Comparison of ENCODE assay signal across 11 cellular contexts in the genomic region with DNA sequence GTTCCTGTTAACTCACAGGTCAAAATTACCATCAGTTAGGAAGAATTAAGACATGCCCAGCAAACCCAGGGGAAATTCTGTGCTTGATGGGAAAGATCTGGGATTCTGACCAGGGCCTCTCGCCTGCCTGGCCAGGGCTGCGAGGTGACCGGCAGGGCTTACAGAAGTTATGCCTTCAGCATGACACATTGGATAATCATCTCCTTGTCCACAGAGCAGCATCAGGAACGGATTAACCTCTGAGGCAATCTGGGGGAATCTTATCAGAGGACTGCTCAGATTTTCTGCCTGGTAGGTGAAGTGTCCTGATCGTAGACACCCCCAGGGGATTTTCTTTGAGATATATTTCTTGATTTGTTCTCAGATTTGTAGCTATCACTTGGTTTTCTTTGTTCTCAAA.
A peak's percentile ranks its signal among the peaks of the same experiment; 100 is the strongest.
DNase-seq lines count a peak whose midpoint lies in the region; ATAC-seq and TF ChIP-seq lines count a peak whose summit lies in the region.
"Had no signal": no experiment of that assay in that cellular context is flagged by ENCODE, and none has a peak within 500 bp of the region (broad histone marks: within the 10 kb centered on the region; RNA-seq: fewer than 3 reads in every experiment).

No MANE protein-coding gene starts in this region.

- H3K9me3 ChIP-seq in smooth muscle cell (replicated peaks; ENCODE audit: low read depth), result no peaks in the 10 kb centered on the region

- no peak overlapping the region for H2AFZ ChIP-seq in smooth muscle cell (ENCODE audit: low read depth)

- no peaks in the 10 kb centered on the region for H4K20me1 ChIP-seq in smooth muscle cell (ENCODE audit: low read depth)

- peak overlapping the region; percentile 48 for H3K4me2 ChIP-seq in smooth muscle cell

- in situ Hi-C loops in GM13976 (cut with MboI; ENCODE audit: low sequenced_read_pairs, unreplicated experiment), result no loop called here

- ATAC-seq in GM19328 (IDR thresholded peaks at IDR 0.05; ENCODE audit: unreplicated experiment), result no peak

- no peak overlapping the region for H3K9ac ChIP-seq in smooth muscle cell (ENCODE audit: low read depth)

- TF ChIP-seq CTCF in fibroblast of villous mesenchyme (IDR thresholded peaks at IDR 0.05; ENCODE audit: insufficient read depth, low read depth, low read length) (no peak), smooth muscle cell (IDR thresholded peaks at IDR 0.05; ENCODE audit: borderline replicate concordance, insufficient read depth, poor library complexity, severe bottlenecking) (no peak), GM13976 (IDR thresholded peaks at IDR 0.05; ENCODE audit: borderline replicate concordance, control extremely low read depth, extremely low read depth, insufficient read depth, missing control alignments) (no peak)

- H3K4me3 ChIP-seq in fibroblast of villous mesenchyme (ENCODE audit: low read depth, low read length) (no peak overlapping the region), smooth muscle cell (no peak overlapping the region)

- no peaks in the 10 kb centered on the region for H3K79me2 ChIP-seq in smooth muscle cell (ENCODE audit: low read depth)

- 4% methylated on average over 5 of the region's 5 CpGs for WGBS in smooth muscle cell (ENCODE audit: low lambda C conversion rate)

- H3K4me1 ChIP-seq in smooth muscle cell (ENCODE audit: low read depth), result no peaks in the 10 kb centered on the region

- no peaks in the 10 kb centered on the region for H3F3A ChIP-seq in smooth muscle cell (ENCODE audit: low read depth)

- no peaks in the 10 kb centered on the region for H3K27me3 ChIP-seq in smooth muscle cell (ENCODE audit: low read depth)

- peak; percentile 84 for DNase-seq in GM04503 (ENCODE audit: low read depth)
- peak; percentile 98 for DNase-seq in SK-N-DZ (ENCODE audit: low spot score)
- peak; percentile 91 for DNase-seq in fibroblast of villous mesenchyme (ENCODE audit: low read depth)
- DNase-seq in smooth muscle cell (lab: John Stamatoyannopoulos, UW; ENCODE audit: unreplicated experiment), result no peak
- no peak for DNase-seq in GM13976 (ENCODE audit: low spot score)
- no peak for DNase-seq in SW 1271 (lab: John Stamatoyannopoulos, UW)
- DNase-seq in middle frontal gyrus (ENCODE audit: extremely low spot score, low spot score), result no peak
- DNase-seq: aorta, DMS79 treated with DMSO at 0.1 percent for 48 hours, NCI-H146 had no signal

- H3K27ac ChIP-seq in smooth muscle cell (ENCODE audit: low read depth), result peak overlapping the region; percentile 39

- no peaks in the 10 kb centered on the region for H3K36me3 ChIP-seq in smooth muscle cell (ENCODE audit: low read depth)

Comparison
In these comparisons a context has a peak if more than half of its experiments do, and no peak if none do; other contexts are left out.
1. DNase-seq: peak in GM04503 (single experiment), SK-N-DZ (single experiment) and fibroblast of villous mesenchyme (single experiment); none in smooth muscle cell (single experiment), GM13976 (single experiment), SW 1271 (0 of 2) and middle frontal gyrus (single experiment).